ENCODE assay signal across 8 cellular contexts in the genomic region with DNA sequence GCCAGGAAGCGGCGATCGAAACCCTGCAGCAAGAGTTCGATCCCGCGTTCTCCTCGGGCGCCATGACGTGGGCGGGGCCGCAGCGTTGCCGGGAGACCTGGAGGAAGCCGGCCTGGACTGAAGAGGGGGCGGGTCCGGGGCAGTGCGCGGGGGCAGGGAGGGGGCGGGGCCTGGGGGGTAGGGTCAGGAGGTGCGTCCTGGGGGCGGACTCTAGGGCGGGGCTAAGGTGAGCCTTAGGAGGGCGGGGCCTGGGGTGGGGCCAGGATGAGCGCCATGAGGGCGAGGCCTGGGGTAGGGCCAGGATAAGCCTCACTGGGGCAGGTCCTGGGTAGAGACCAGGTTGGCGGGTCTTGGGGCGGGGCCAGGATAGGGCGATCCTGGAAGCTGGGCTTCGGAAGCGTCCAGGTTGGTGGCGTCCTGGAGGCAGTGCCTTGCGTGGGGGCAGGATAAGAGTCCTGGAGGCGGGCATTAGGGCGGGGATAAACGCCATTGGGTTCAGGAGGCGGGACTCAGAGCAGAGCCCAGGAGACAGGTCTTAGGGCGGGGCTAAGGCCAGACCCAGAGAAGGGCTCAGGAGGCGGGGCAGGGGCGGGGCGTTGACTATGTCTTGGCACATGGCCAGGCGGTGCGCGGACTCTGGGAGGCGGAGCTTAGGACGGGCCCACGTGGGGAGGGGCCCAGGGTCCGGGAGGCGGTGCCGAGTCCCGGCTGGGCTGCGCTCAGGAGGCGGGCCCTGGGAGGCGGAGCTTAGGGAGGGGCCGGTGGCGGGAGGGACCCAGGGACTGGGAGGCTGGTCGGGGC. TPM values are rescaled to one million over a fixed set of nuclear protein-coding genes. Genes with fewer than 3 reads are reported as not detected.
DNase-seq lines count a peak whose midpoint lies in the region; ATAC-seq and FAIRE-seq lines count a peak whose summit lies in the region.
"Not testable (repeated sequence)": the region's sequence is repeated elsewhere in the genome, so short reads cannot be mapped to it uniquely, and the experiment has no call there.

No MANE protein-coding gene starts in this region.

- FAIRE-seq in small intestine (lab: Jason Lieb, UNC) = peak; percentile 94

- not testable (repeated sequence) for H3K36me3 ChIP-seq in small intestine (ENCODE audit: control insufficient read depth in 2 of 2, insufficient read depth in 2 of 2, low read length in 2 of 2)

- peak overlapping the region; percentile 84 for H3K27ac Mint-ChIP-seq in central memory CD8-positive, alpha-beta T cell (ENCODE audit: low read depth)

- H3K4me3 ChIP-seq in small intestine (ENCODE audit: low read depth in 1 of 2, low read length in 2 of 2) = peak overlapping the region; percentile 65 to 68

- DNase-seq in ACHN = peak; percentile 96
- DNase-seq in NCI-H460 (ENCODE audit: extremely low read depth, low read depth) = peak; percentile 90
- peak; percentile 100 for DNase-seq in activated CD4-positive, CD25-positive, alpha-beta regulatory T cell treated with anti-CD3 and anti-CD28 coated beads, Interleukin-2, amount 50 U/mL, for 72 hours
- peak; percentile 100 for DNase-seq in central memory CD8-positive, alpha-beta T cell (ENCODE audit: low spot score in 2 of 2)
- peak; percentile 89 for DNase-seq in inferior parietal cortex (ENCODE audit: extremely low spot score)
- DNase-seq in small intestine = peak; percentile 97

- not testable (repeated sequence) for H3K27me3 Mint-ChIP-seq in central memory CD8-positive, alpha-beta T cell

- H3K9me3 Mint-ChIP-seq in central memory CD8-positive, alpha-beta T cell = not testable (repeated sequence)

- H3K9me3 ChIP-seq in small intestine (ENCODE audit: control insufficient read depth, low read depth) = not testable (repeated sequence)

- not testable (repeated sequence) for H3K4me1 ChIP-seq in small intestine (ENCODE audit: control insufficient read depth in 2 of 2, insufficient read depth in 1 of 2, low read depth in 1 of 2, low read length in 1 of 2)

- peaks cover 12% of the 10 kb centered on the region for H3K4me1 Mint-ChIP-seq in central memory CD8-positive, alpha-beta T cell

- peak overlapping the region; percentile 86 for H3K4me3 Mint-ChIP-seq in central memory CD8-positive, alpha-beta T cell

- H3K36me3 Mint-ChIP-seq in central memory CD8-positive, alpha-beta T cell (ENCODE audit: insufficient read depth) = peaks cover 14% of the 10 kb centered on the region

- not testable (repeated sequence) for H3K27me3 ChIP-seq in small intestine (ENCODE audit: control insufficient read depth in 2 of 2, insufficient read depth in 2 of 2, low read length in 2 of 2)

- peak overlapping the region; percentile 74 to 78 for H3K27ac ChIP-seq in small intestine (ENCODE audit: low read depth in 1 of 2, low read length in 1 of 2)

- in situ Hi-C loops in ACHN (cut with HindIII; ENCODE audit: low pct_ligation_motif_present, low pct_unique_long_range_greater_than_20kb, low sequenced_read_pairs) = not testable (repeated sequence)

- WGBS in small intestine, 3 donors = 0 to 1% (median 0%) methylated on average over 41 to 56 of the region's 56 CpGs

- peak; percentile 89 for ATAC-seq in GM19023 (IDR thresholded peaks at IDR 0.05; ENCODE audit: unreplicated experiment)
- ATAC-seq in HG03354 (IDR thresholded peaks at IDR 0.05; ENCODE audit: poor library complexity, severe bottlenecking, unreplicated experiment) = peak; percentile 84
- peak; percentile 95 for ATAC-seq in central memory CD8-positive, alpha-beta T cell (replicated peaks; ENCODE audit: extremely low read depth, poor library complexity, severe bottlenecking)

RNA-seq across cellular contexts. Expression of a gene that starts 15.7 kb away (rescaled TPM):
- not detected in 2 replicates for total RNA-seq in NCI-H460 (2014; rRNA removed; shearing (Covaris generic))
- not detected in 2 replicates for polyA plus RNA-seq in NCI-H460 (2014; cell fraction: nucleus; rRNA removed)
- polyA plus RNA-seq in small intestine = under 1 TPM in 2 of 3 donors, not detected in 1; 0.27 to 0.45 TPM

Comparison
In these comparisons a context has a peak if more than half of its experiments do, and no peak if none do; other contexts are left out.
1. Peak in every context shown above with its lines: DNase-seq, ATAC-seq, H3K4me3 ChIP-seq and H3K27ac ChIP-seq.